Comparison of ENCODE assay signal across 8 cellular contexts in genomic region chr6:158560787-158561246, GRCh38. TPM values are rescaled to one million over a fixed set of nuclear protein-coding genes. Genes with fewer than 3 reads are reported as not detected.
DNase-seq lines count a peak whose midpoint lies in the region; TF ChIP-seq lines count a peak whose summit lies in the region.

No MANE protein-coding gene starts in this region.

- peak overlapping the region; percentile 97 for H4K12ac ChIP-seq in trophoblast cell (ENCODE audit: low read depth, low read length)

- no peak overlapping the region for H4K8ac ChIP-seq in H9 (replicated peaks; ENCODE audit: insufficient read length, low read depth, low read length)
- H4K8ac ChIP-seq in trophoblast cell (ENCODE audit: low read depth, low read length): peak overlapping the region; percentile 64

- no peak overlapping the region for H3K56ac ChIP-seq in H9 (ENCODE audit: insufficient read length, low read depth, low read length)

- H3K4me3 Mint-ChIP-seq in H9: peak overlapping the region; percentile 86 to 93

- no peak overlapping the region for H2BK120ac ChIP-seq in H9 (ENCODE audit: low read depth, low read length, poor library complexity, severe bottlenecking)
- peak overlapping the region; percentile 94 for H2BK120ac ChIP-seq in trophoblast cell (ENCODE audit: insufficient read depth, low read length, poor library complexity)

- H3K9me3 ChIP-seq in H9 (ENCODE audit: control insufficient read depth, low read depth, low read length) (no peaks in the 10 kb centered on the region), WERI-Rb-1 (ENCODE audit: severe bottlenecking) (no peaks in the 10 kb centered on the region), trophoblast cell (ENCODE audit: insufficient read depth, low read depth, low read length) (no peaks in the 10 kb centered on the region)

- H3K23me2 ChIP-seq in H9 (ENCODE audit: insufficient read length, low read depth, low read length, poor library complexity, severe bottlenecking): peaks cover 4% of the 10 kb centered on the region

- H3K9ac ChIP-seq in H9 (ENCODE audit: extremely low read depth, insufficient read length, low read length) (peak overlapping the region; percentile 43), trophoblast cell (ENCODE audit: low read length) (peak overlapping the region; percentile 83)

- H3K79me1 ChIP-seq in H9 (ENCODE audit: insufficient read depth, low read depth, low read length, poor library complexity, severe bottlenecking) (no peaks in the 10 kb centered on the region), trophoblast cell (ENCODE audit: low read length) (peaks cover 12% of the 10 kb centered on the region)

- no peak overlapping the region for H2AK5ac ChIP-seq in H9 (ENCODE audit: insufficient read length, low read length)
- no peak overlapping the region for H2AK5ac ChIP-seq in trophoblast cell (ENCODE audit: low read length)

- H4K20me1 ChIP-seq in H9 (ENCODE audit: control insufficient read depth, insufficient read depth, insufficient read length): no peaks in the 10 kb centered on the region

- no peak overlapping the region for H3T11ph ChIP-seq in H9 (ENCODE audit: low read length)

- peaks cover 0 to 6% (median 0%) of the 10 kb centered on the region in 3 experiments; a peak in 3 of 7 replicates for H3K36me3 Mint-ChIP-seq in H9 (ENCODE audit: insufficient read depth in 1 of 3, low read depth in 3 of 3)

- H3K23ac ChIP-seq in H9 (ENCODE audit: insufficient read length, low read depth, low read length) (no peak overlapping the region), trophoblast cell (ENCODE audit: low read length) (no peak overlapping the region)

- no peak for TF ChIP-seq CTCF in H9 (conservative IDR thresholded peaks at IDR 0.05)
- no peak for TF ChIP-seq CTCF in WERI-Rb-1 (IDR thresholded peaks at IDR 0.05; ENCODE audit: low read depth, low read length)
- no peak for TF ChIP-seq CTCF in fibroblast of villous mesenchyme (IDR thresholded peaks at IDR 0.05; ENCODE audit: insufficient read depth, low read depth, low read length)

- H3K4me3 ChIP-seq in WERI-Rb-1 (ENCODE audit: low read depth, low read length) (peak overlapping the region; percentile 78), fibroblast of villous mesenchyme (ENCODE audit: low read depth, low read length) (peak overlapping the region; percentile 84), trophoblast cell (ENCODE audit: low read depth, low read length) (peak overlapping the region; percentile 91)

- no peak overlapping the region for H3K14ac ChIP-seq in H9 (ENCODE audit: insufficient read depth, low read length)
- H3K14ac ChIP-seq in trophoblast cell (ENCODE audit: low read length): peak overlapping the region; percentile 94

- no peak overlapping the region for H2BK15ac ChIP-seq in H9 (ENCODE audit: low read depth, low read length)

- H3K36me3 ChIP-seq in WERI-Rb-1 (peaks cover 20% of the 10 kb centered on the region), trophoblast cell (ENCODE audit: control insufficient read depth in 1 of 2, insufficient read depth in 2 of 2, low read length in 2 of 2) (no peaks in the 10 kb centered on the region)

- no peak overlapping the region for H3K4ac ChIP-seq in H9 (ENCODE audit: low read depth, low read length)
- H3K4ac ChIP-seq in trophoblast cell (ENCODE audit: low read depth, low read length): peak overlapping the region; percentile 84

- peaks cover 34% of the 10 kb centered on the region in 2 experiments for H3K4me1 Mint-ChIP-seq in H9

- no peak overlapping the region for H3K27ac ChIP-seq in H9 (ENCODE audit: insufficient read length, low read depth, low read length)
- peak overlapping the region; percentile 86 for H3K27ac ChIP-seq in WERI-Rb-1
- H3K27ac ChIP-seq in trophoblast cell (ENCODE audit: low read depth, low read length): no peak overlapping the region
- H3K27ac ChIP-seq in caudate nucleus (ENCODE audit: low read depth, low read length): no peak overlapping the region

- H3K27ac Mint-ChIP-seq in H9: peak overlapping the region; percentile 44 to 93 (median 80); a peak in 2 of 7 replicates

- no peak overlapping the region for H2BK20ac ChIP-seq in H9 (ENCODE audit: low read depth, low read length, poor library complexity, severe bottlenecking)

- no peak overlapping the region for H4K5ac ChIP-seq in H9 (ENCODE audit: insufficient read length, low read depth, low read length)

- H3K18ac ChIP-seq in H9 (ENCODE audit: insufficient read length, low read depth, low read length) (no peak overlapping the region), trophoblast cell (ENCODE audit: low read length) (peak overlapping the region; percentile 58)

- H4K91ac ChIP-seq in H9 (ENCODE audit: insufficient read length, low read depth, low read length): no peak overlapping the region
- peak overlapping the region; percentile 28 for H4K91ac ChIP-seq in trophoblast cell (ENCODE audit: low read depth, low read length)

- H3K4me1 ChIP-seq in H9 (ENCODE audit: insufficient read depth, low read length) (peaks cover 7% of the 10 kb centered on the region; the same call in 1 of the 2 replicates), trophoblast cell (ENCODE audit: control insufficient read depth in 1 of 2, insufficient read depth in 2 of 2, low read length in 2 of 2) (peaks cover 15 to 21% of the 10 kb centered on the region in 2 experiments)

- H2AFZ ChIP-seq in H9 (ENCODE audit: low read length): no peak overlapping the region
- peak overlapping the region; percentile 96 for H2AFZ ChIP-seq in trophoblast cell (ENCODE audit: insufficient read depth, low read length, poor library complexity)

- no peaks in the 10 kb centered on the region for H3K27me3 Mint-ChIP-seq in H9 (ENCODE audit: low read depth)

- H2BK12ac ChIP-seq in H9 (ENCODE audit: insufficient read length, low read depth, low read length) (no peak overlapping the region), trophoblast cell (ENCODE audit: low read length) (no peak overlapping the region)

- H3K79me2 ChIP-seq in H9 (ENCODE audit: insufficient read depth, low read length) (peaks cover 20% of the 10 kb centered on the region; the same call in 1 of the 2 replicates), trophoblast cell (ENCODE audit: control insufficient read depth, insufficient read depth, low read length, poor library complexity) (peaks cover 9% of the 10 kb centered on the region)

- no peaks in the 10 kb centered on the region for H3K9me3 Mint-ChIP-seq in H9

- H3K27me3 ChIP-seq in H9 (ENCODE audit: insufficient read depth, low read length): no peaks in the 10 kb centered on the region
- H3K27me3 ChIP-seq in WERI-Rb-1 (ENCODE audit: insufficient read depth, low read depth, severe bottlenecking): no peaks in the 10 kb centered on the region
- H3K27me3 ChIP-seq in trophoblast cell (ENCODE audit: insufficient read depth, low read length): no peaks in the 10 kb centered on the region

- no CpG with 5 or more reads among the region's 21 CpGs for WGBS in H9 (ENCODE audit: extremely low coverage, insufficient read length, low lambda C conversion rate)
- WGBS in trophoblast cell (ENCODE audit: extremely low coverage, insufficient coverage, insufficient read length): no CpG with 5 or more reads among the region's 21 CpGs

- H2BK5ac ChIP-seq in H9 (ENCODE audit: insufficient read length, low read length) (no peak overlapping the region), trophoblast cell (ENCODE audit: low read depth, low read length, poor library complexity) (no peak overlapping the region)

- H3K4me2 ChIP-seq in H9 (ENCODE audit: insufficient read depth, insufficient read length, low read length) (peak overlapping the region; percentile 64), trophoblast cell (ENCODE audit: low read length) (peak overlapping the region; percentile 96)

- peak; percentile 31 to 33 for DNase-seq in AML-193 (lab: John Stamatoyannopoulos, UW)
- DNase-seq in H9: no peak
- DNase-seq in WERI-Rb-1: no peak
- peak; percentile 39 for DNase-seq in fibroblast of villous mesenchyme (ENCODE audit: low read depth)
- peak; percentile 4 to 41 for DNase-seq in trophoblast cell
- no peak for DNase-seq in iPS-NIHi11 (ENCODE audit: low spot score)
- no peak for DNase-seq in medulla oblongata (ENCODE audit: extremely low spot score)
- DNase-seq in caudate nucleus (lab: John Stamatoyannopoulos, UW): no peak

RNA-seq across cellular contexts. Expression of gene TMEM181, which starts 0.9 kb away (rescaled TPM):
- total RNA-seq in H9 (2021) (23.7 and 24.4 TPM in 2 replicates), fibroblast of villous mesenchyme (35.1 and 58.3 TPM in 2 replicates)
- 10.2 and 10.4 TPM in 2 replicates for polyA plus RNA-seq in trophoblast cell (2013)

Comparison
In these comparisons a context has a peak if more than half of its experiments do, and no peak if none do; other contexts are left out.
1. DNase-seq: peak in AML-193 (2 of 2), fibroblast of villous mesenchyme (single experiment) and trophoblast cell (2 of 2); none in H9 (single experiment), WERI-Rb-1 (single experiment), iPS-NIHi11 (single experiment), medulla oblongata (single experiment) and caudate nucleus (0 of 61).
2. Peak in every context shown above with its lines, with median percentiles within 50 percentile points of each other: H3K4me3 ChIP-seq.